24 cellular contexts compared by ENCODE assay signal in the genomic region with DNA sequence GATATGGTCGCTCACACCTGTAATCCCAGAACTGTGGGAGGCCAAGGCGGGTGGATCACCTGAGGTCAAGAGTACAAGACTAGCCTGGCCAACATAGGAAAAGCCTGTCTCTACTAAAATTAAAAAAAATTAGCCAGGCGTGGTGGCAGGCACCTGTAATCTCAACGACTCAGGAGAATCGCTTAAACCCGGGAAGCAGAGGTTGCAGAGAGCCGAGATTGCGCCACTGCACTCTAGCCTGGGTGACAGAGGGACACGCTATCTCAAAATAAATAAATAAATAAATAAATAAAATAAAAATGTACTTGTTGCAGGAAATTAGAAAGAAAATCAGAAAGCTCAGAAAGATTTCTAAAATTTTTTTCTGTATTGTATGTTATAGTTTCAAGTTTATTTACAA.
DNase-seq lines count a peak whose midpoint lies in the region; ATAC-seq and TF ChIP-seq lines count a peak whose summit lies in the region.
"Had no signal": no experiment of that assay in that cellular context is flagged by ENCODE, and none has a peak within 500 bp of the region (broad histone marks: within the 10 kb centered on the region; RNA-seq: fewer than 3 reads in every experiment).

No MANE protein-coding gene starts in this region.

- H3K9me3 ChIP-seq in Karpas-422 (ENCODE audit: low read length) (no peaks in the 10 kb centered on the region), upper lobe of right lung (no peaks in the 10 kb centered on the region)
- H3K9me3 ChIP-seq: BE2C, BLaER1 had no signal

- H3K27ac Mint-ChIP-seq in activated CD4-positive, alpha-beta T cell treated with anti-CD3 and anti-CD28 coated beads, Interleukin-2, amount 10 ng/mL, durations not matched to agents 7 days and 5 days: no peak overlapping the region
- H3K27ac Mint-ChIP-seq: CD14-positive monocyte; CD4-positive, alpha-beta memory T cell; CD4-positive, CD25-positive, alpha-beta regulatory T cell; CD8-positive, alpha-beta memory T cell had no signal

- peaks cover 12% of the 10 kb centered on the region for H3K4me1 ChIP-seq in Karpas-422 (ENCODE audit: low read length)
- no peaks in the 10 kb centered on the region for H3K4me1 ChIP-seq in upper lobe of right lung
- H3K4me1 ChIP-seq: BE2C, BLaER1 had no signal

- no peak overlapping the region for H3K9ac ChIP-seq in Karpas-422 (ENCODE audit: low read length)
- H3K9ac ChIP-seq: BLaER1 had no signal

- ATAC-seq in left lobe of liver (peak; percentile 44), upper lobe of right lung (no peak)
- ATAC-seq: GM12878 had no signal

- no peaks in the 10 kb centered on the region for H3K9me3 Mint-ChIP-seq in activated CD4-positive, alpha-beta T cell treated with anti-CD3 and anti-CD28 coated beads, Interleukin-2, amount 10 ng/mL, durations not matched to agents 7 days and 5 days
- H3K9me3 Mint-ChIP-seq: CD4-positive, alpha-beta memory T cell; CD8-positive, alpha-beta memory T cell had no signal

- intact Hi-C loops in upper lobe of right lung (cut with DNase I): no loop called here

- H3K27me3 ChIP-seq in Karpas-422 (ENCODE audit: low read length) (no peaks in the 10 kb centered on the region), upper lobe of right lung (no peaks in the 10 kb centered on the region)
- H3K27me3 ChIP-seq: BE2C, BLaER1 had no signal

- H3K79me2 ChIP-seq in Karpas-422 (ENCODE audit: low read length): no peaks in the 10 kb centered on the region

- H4K20me1 ChIP-seq in Karpas-422 (ENCODE audit: insufficient read depth, low read depth, low read length): no peaks in the 10 kb centered on the region
- H4K20me1 ChIP-seq: BLaER1 had no signal

- no peak for TF ChIP-seq CTCF in upper lobe of right lung (IDR thresholded peaks at IDR 0.05)

- H3K36me3 ChIP-seq in Karpas-422 (ENCODE audit: insufficient read depth, low read length) (no peaks in the 10 kb centered on the region), upper lobe of right lung (no peaks in the 10 kb centered on the region)
- H3K36me3 ChIP-seq: BE2C, BLaER1 had no signal

- no peaks in the 10 kb centered on the region for H3K4me1 Mint-ChIP-seq in activated CD4-positive, alpha-beta T cell treated with anti-CD3 and anti-CD28 coated beads, Interleukin-2, amount 10 ng/mL, durations not matched to agents 7 days and 5 days
- H3K4me1 Mint-ChIP-seq: CD14-positive monocyte; CD4-positive, alpha-beta memory T cell; CD4-positive, CD25-positive, alpha-beta regulatory T cell; CD8-positive, alpha-beta memory T cell had no signal

- H3K4me2 ChIP-seq in Karpas-422 (ENCODE audit: low read depth, low read length, poor library complexity, severe bottlenecking): no peak overlapping the region
- H3K4me2 ChIP-seq: BLaER1 had no signal

- H3K27me3 Mint-ChIP-seq in activated CD4-positive, alpha-beta T cell treated with anti-CD3 and anti-CD28 coated beads, Interleukin-2, amount 10 ng/mL, durations not matched to agents 7 days and 5 days: no peaks in the 10 kb centered on the region
- H3K27me3 Mint-ChIP-seq: CD4-positive, alpha-beta memory T cell had no signal

- no peaks in the 10 kb centered on the region for H3K36me3 Mint-ChIP-seq in activated CD4-positive, alpha-beta T cell treated with anti-CD3 and anti-CD28 coated beads, Interleukin-2, amount 10 ng/mL, durations not matched to agents 7 days and 5 days (ENCODE audit: low read depth)
- H3K36me3 Mint-ChIP-seq: CD14-positive monocyte; CD4-positive, alpha-beta memory T cell; CD4-positive, CD25-positive, alpha-beta regulatory T cell had no signal

- no peaks in the 10 kb centered on the region for H3K9me2 ChIP-seq in Karpas-422 (replicated peaks; ENCODE audit: insufficient read depth, low read length)

- H3K4me3 ChIP-seq in Karpas-422 (ENCODE audit: low read length) (no peak overlapping the region), upper lobe of right lung (no peak overlapping the region)
- H3K4me3 ChIP-seq: BLaER1, GM12878 had no signal

- H3K27ac ChIP-seq in Karpas-422 (ENCODE audit: low read length) (no peak overlapping the region), upper lobe of right lung (no peak overlapping the region)
- H3K27ac ChIP-seq: BLaER1 had no signal

- H2AFZ ChIP-seq in Karpas-422 (ENCODE audit: low read length): no peak overlapping the region

- CTCF ChIA-PET in activated CD4-positive, alpha-beta T cell treated with anti-CD3 and anti-CD28 coated beads, Interleukin-2, amount 10 ng/mL, durations not matched to agents 7 days and 5 days (lab: Charles Lee): interaction anchor here (2.2 kb wide), 1 partner anchor 11 kb away, joined by 6 read pairs; no protein-coding TSS in a partner anchor

- POLR2A ChIA-PET in activated CD4-positive, alpha-beta T cell treated with anti-CD3 and anti-CD28 coated beads, Interleukin-2, amount 10 ng/mL, durations not matched to agents 7 days and 5 days (lab: Charles Lee): no interaction called here

- H3K4me3 Mint-ChIP-seq in activated CD4-positive, alpha-beta T cell treated with anti-CD3 and anti-CD28 coated beads, Interleukin-2, amount 10 ng/mL, durations not matched to agents 7 days and 5 days: no peak overlapping the region
- H3K4me3 Mint-ChIP-seq: CD14-positive monocyte; CD4-positive, alpha-beta memory T cell; CD4-positive, CD25-positive, alpha-beta regulatory T cell; CD8-positive, alpha-beta memory T cell had no signal

- DNase-seq in Karpas-422 (peak; percentile 6), left lobe of liver (ENCODE audit: low spot score) (no peak), upper lobe of right lung (peak; percentile 62), A172 (ENCODE audit: low spot score) (no peak)
- no peak for DNase-seq in activated CD4-positive, alpha-beta T cell treated with anti-CD3 and anti-CD28 coated beads, Interleukin-2, amount 10 ng/mL, durations not matched to agents 7 days and 5 days
- no peak for DNase-seq in NK-92 treated with Interleukin-12 subunit alpha and Interleukin-12 subunit beta, amount 100 ng/mL, for 24 hours (lab: John Stamatoyannopoulos, UW)
- DNase-seq: 8988T; ACHN; BE2C; C1 segment of cervical spinal cord; CD4-positive, alpha-beta memory T cell; CD4-positive, CD25-positive, alpha-beta regulatory T cell; CD8-positive, alpha-beta memory T cell; COR-L47; DMS 273 treated with DMSO at 0.1 percent for 48 hours; DMS153; DMS53; DMS79; DND-41; EL; GDM1 had no signal

Comparison
In these comparisons a context has a peak if more than half of its experiments do, and no peak if none do; other contexts are left out.
1. DNase-seq: peak in Karpas-422 (single experiment) and upper lobe of right lung (single experiment); none in left lobe of liver (single experiment), activated CD4-positive, alpha-beta T cell treated with anti-CD3 and anti-CD28 coated beads, Interleukin-2, amount 10 ng/mL, durations not matched to agents 7 days and 5 days (single experiment), A172 (single experiment) and NK-92 treated with Interleukin-12 subunit alpha and Interleukin-12 subunit beta, amount 100 ng/mL, for 24 hours (single experiment).